ENCODE assay signal across 1 cellular context in the genomic region with DNA sequence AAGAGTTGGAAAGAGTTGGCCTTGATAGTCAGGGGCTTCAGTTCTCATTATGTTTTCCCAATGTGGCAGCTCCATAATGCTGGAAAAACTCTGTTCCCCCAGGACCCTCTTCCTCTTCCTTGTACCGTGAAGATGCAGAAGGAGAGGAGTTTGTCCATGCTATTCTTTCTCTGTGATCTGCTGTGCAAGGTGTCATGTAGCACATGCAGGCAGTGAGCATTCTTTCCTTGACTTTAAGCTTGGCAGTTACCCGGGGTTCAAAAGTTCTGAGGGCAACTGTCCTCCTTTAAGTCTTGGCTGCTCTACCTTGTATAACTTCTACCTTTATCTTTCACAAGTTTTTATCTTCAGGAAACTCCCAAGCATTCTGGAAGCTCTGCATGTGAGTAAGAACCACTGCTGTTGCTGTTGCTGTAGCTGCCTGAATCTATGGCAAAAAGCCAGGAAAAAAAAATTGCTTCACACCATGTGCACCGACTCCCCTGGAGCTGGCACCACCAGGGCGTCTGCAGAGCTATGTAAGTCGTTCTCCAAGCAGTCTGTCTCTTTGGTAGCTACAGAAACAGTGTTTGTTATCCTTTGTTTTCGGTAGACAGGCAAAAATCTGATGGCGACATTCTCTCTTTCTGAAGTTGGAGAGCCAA.
TF ChIP-seq lines count a peak whose summit lies in the region.

No MANE protein-coding gene starts in this region.

TF ChIP-seq in HEK293, 187 proteins besides CTCF, POLR2A, EP300 and RAD21 (continued from another document):
- TF ChIP-seq, protein P1, sequence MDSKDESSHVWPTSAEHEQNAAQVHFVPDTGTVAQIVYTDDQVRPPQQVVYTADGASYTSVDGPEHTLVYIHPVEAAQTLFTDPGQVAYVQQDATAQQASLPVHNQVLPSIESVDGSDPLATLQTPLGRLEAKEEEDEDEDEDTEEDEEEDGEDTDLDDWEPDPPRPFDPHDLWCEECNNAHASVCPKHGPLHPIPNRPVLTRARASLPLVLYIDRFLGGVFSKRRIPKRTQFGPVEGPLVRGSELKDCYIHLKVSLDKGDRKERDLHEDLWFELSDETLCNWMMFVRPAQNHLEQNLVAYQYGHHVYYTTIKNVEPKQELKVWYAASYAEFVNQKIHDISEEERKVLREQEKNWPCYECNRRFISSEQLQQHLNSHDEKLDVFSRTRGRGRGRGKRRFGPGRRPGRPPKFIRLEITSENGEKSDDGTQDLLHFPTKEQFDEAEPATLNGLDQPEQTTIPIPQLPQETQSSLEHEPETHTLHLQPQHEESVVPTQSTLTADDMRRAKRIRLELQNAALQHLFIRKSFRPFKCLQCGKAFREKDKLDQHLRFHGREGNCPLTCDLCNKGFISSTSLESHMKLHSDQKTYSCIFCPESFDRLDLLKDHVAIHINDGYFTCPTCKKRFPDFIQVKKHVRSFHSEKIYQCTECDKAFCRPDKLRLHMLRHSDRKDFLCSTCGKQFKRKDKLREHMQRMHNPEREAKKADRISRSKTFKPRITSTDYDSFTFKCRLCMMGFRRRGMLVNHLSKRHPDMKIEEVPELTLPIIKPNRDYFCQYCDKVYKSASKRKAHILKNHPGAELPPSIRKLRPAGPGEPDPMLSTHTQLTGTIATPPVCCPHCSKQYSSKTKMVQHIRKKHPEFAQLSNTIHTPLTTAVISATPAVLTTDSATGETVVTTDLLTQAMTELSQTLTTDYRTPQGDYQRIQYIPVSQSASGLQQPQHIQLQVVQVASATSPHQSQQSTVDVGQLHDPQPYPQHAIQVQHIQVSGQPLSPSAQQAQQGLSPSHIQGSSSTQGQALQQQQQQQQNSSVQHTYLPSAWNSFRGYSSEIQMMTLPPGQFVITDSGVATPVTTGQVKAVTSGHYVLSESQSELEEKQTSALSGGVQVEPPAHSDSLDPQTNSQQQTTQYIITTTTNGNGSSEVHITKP (tag by site-specific recombination; IDR thresholded peaks at IDR 0.05), result no peak
- TF ChIP-seq ZNF223 (tag by site-specific recombination; IDR thresholded peaks at IDR 0.05) (no peak), ZNF133 (tag by site-specific recombination; IDR thresholded peaks at IDR 0.05) (no peak), HOXA7 (CRISPR knock-in tag; IDR thresholded peaks at IDR 0.05; ENCODE audit: borderline replicate concordance) (no peak)
